ENCODE assay signal across 21 cellular contexts in genomic region chr5:144465441-144465840, GRCh38.
DNase-seq lines count a peak whose midpoint lies in the region; TF ChIP-seq lines count a peak whose summit lies in the region.
"Had no signal": no experiment of that assay in that cellular context is flagged by ENCODE, and none has a peak within 500 bp of the region (broad histone marks: within the 10 kb centered on the region; RNA-seq: fewer than 3 reads in every experiment).

No MANE protein-coding gene starts in this region.

- in situ Hi-C loops in brain microvascular endothelial cell (cut with HindIII; ENCODE audit: low pct_ligation_motif_present, low sequenced_read_pairs): no loop called here

- H3K36me3 ChIP-seq in brain microvascular endothelial cell (replicated peaks): no peaks in the 10 kb centered on the region

- H3K27me3 ChIP-seq in brain microvascular endothelial cell (replicated peaks): no peaks in the 10 kb centered on the region

- TF ChIP-seq CTCF in fibroblast of the aortic adventitia (IDR thresholded peaks at IDR 0.05; ENCODE audit: insufficient read depth, low read length) (no peak), brain microvascular endothelial cell (IDR thresholded peaks at IDR 0.05; ENCODE audit: low read depth, low read length, missing control alignments) (no peak)

- no peak overlapping the region for H3K27ac ChIP-seq in brain microvascular endothelial cell
- H3K27ac ChIP-seq: SK-N-MC had no signal

- peak; percentile 92 for DNase-seq in NCI-H2029 (lab: John Stamatoyannopoulos, UW)
- DNase-seq in NCI-H2029 treated with DMSO at 0.1 percent for 48 hours (lab: John Stamatoyannopoulos, UW): no peak
- peak; percentile 67 for DNase-seq in DMS53 (lab: John Stamatoyannopoulos, UW)
- peak; percentile 55 for DNase-seq in NCI-H2107 treated with DMSO at 0.1 percent for 48 hours (lab: John Stamatoyannopoulos, UW; ENCODE audit: unreplicated experiment)
- DNase-seq in fibroblast of the aortic adventitia (ENCODE audit: low read depth): peak; percentile 24
- DNase-seq in hepatic stellate cell (ENCODE audit: low spot score): no peak
- no peak for DNase-seq in brain microvascular endothelial cell
- no peak for DNase-seq in glomerular visceral epithelial cell (ENCODE audit: extremely low spot score)
- DNase-seq: 8988T, ACHN, DMS79 treated with DMSO at 0.1 percent for 48 hours, GF-D8, H9, Karpas-422, NCI-H1105, NCI-H146, NCI-H446, NCI-H774, SIG-M5 had no signal

- H3K4me3 ChIP-seq in fibroblast of the aortic adventitia (ENCODE audit: low read depth, low read length) (no peak overlapping the region), brain microvascular endothelial cell (ENCODE audit: low read depth, low read length) (no peak overlapping the region)
- H3K4me3 ChIP-seq: GM23338, SK-N-MC had no signal

Comparison
In these comparisons a context has a peak if more than half of its experiments do, and no peak if none do; other contexts are left out.
1. DNase-seq: peak in NCI-H2029 (single experiment), DMS53 (single experiment), NCI-H2107 treated with DMSO at 0.1 percent for 48 hours (single experiment) and fibroblast of the aortic adventitia (single experiment); none in NCI-H2029 treated with DMSO at 0.1 percent for 48 hours (single experiment), hepatic stellate cell (single experiment), brain microvascular endothelial cell (single experiment) and glomerular visceral epithelial cell (single experiment).